ENCODE assay signal across 8 cellular contexts in genomic region chr12:120709976-120710804, GRCh38. TPM values are rescaled to one million over a fixed set of nuclear protein-coding genes. Genes with fewer than 3 reads are reported as not detected.
DNase-seq lines count a peak whose midpoint lies in the region; ATAC-seq and TF ChIP-seq lines count a peak whose summit lies in the region.

Gene UNC119B, plus strand, starts transcription at chr12:120710458. Its CDS starts 17 bp downstream, at chr12:120710475.

- no peaks in the 10 kb centered on the region for H3K27me3 ChIP-seq in kidney epithelial cell (ENCODE audit: control insufficient read depth, insufficient read depth, low read length)

- DNase-seq in NCI-H2029 treated with DMSO at 0.1 percent for 48 hours (lab: John Stamatoyannopoulos, UW), result peak; percentile 19
- peak; percentile 78 for DNase-seq in activated CD4-positive, CD25-positive, alpha-beta regulatory T cell treated with anti-CD3 and anti-CD28 coated beads, Interleukin-2, amount 50 U/mL, for 72 hours
- peak; percentile 30 to 37 for DNase-seq in central memory CD8-positive, alpha-beta T cell (ENCODE audit: low spot score in 2 of 2)
- DNase-seq in kidney epithelial cell (ENCODE audit: low read depth), result no peak
- DNase-seq in stimulated activated CD4-positive, alpha-beta T cell treated with anti-CD3 and anti-CD28 coated beads, Interleukin-15, amount 100 ng/mL, for 24 hours, result peak; percentile 85
- no peak for DNase-seq in NCI-H187 treated with DMSO at 0.1 percent for 48 hours (lab: John Stamatoyannopoulos, UW)

- H3K36me3 Mint-ChIP-seq in central memory CD8-positive, alpha-beta T cell (ENCODE audit: insufficient read depth), result peaks cover 4% of the 10 kb centered on the region

- H3K4me3 ChIP-seq in kidney epithelial cell (ENCODE audit: low read depth, low read length), result peak within 1 kb of the TSS; percentile 80

- peak within 1 kb of the TSS; percentile 93 for H3K4me3 Mint-ChIP-seq in central memory CD8-positive, alpha-beta T cell

- ATAC-seq in HG02588 (IDR thresholded peaks at IDR 0.05; ENCODE audit: unreplicated experiment), result peak; percentile 66
- peak; percentile 85 for ATAC-seq in central memory CD8-positive, alpha-beta T cell (replicated peaks; ENCODE audit: extremely low read depth, poor library complexity, severe bottlenecking)

- peak within 1 kb of the TSS; percentile 92 for H3K27ac Mint-ChIP-seq in central memory CD8-positive, alpha-beta T cell (ENCODE audit: low read depth)

- no peaks in the 10 kb centered on the region for H3K9me3 Mint-ChIP-seq in central memory CD8-positive, alpha-beta T cell

- TF ChIP-seq CTCF in kidney epithelial cell (IDR thresholded peaks at IDR 0.05; ENCODE audit: insufficient read depth, low read length, poor library complexity, severe bottlenecking), result no peak

- peaks cover 28% of the 10 kb centered on the region for H3K4me1 Mint-ChIP-seq in central memory CD8-positive, alpha-beta T cell

- no peaks in the 10 kb centered on the region for H3K27me3 Mint-ChIP-seq in central memory CD8-positive, alpha-beta T cell

- peak; percentile 51 for TF ChIP-seq POLR2A in GM10847 (IDR thresholded peaks at IDR 0.05; ENCODE audit: extremely low read depth, insufficient read length)

- peaks cover 2% of the 10 kb centered on the region for H3K36me3 ChIP-seq in kidney epithelial cell (ENCODE audit: control insufficient read depth, insufficient read depth, low read length)

RNA-seq across cellular contexts. Expression of gene UNC119B, which starts in this region (rescaled TPM):
- 22.8 and 29.4 TPM in 2 replicates for total RNA-seq in kidney epithelial cell

Comparison
In these comparisons a context has a peak if more than half of its experiments do, and no peak if none do; other contexts are left out.
1. DNase-seq: peak in NCI-H2029 treated with DMSO at 0.1 percent for 48 hours (single experiment), activated CD4-positive, CD25-positive, alpha-beta regulatory T cell treated with anti-CD3 and anti-CD28 coated beads, Interleukin-2, amount 50 U/mL, for 72 hours (single experiment), central memory CD8-positive, alpha-beta T cell (2 of 2) and stimulated activated CD4-positive, alpha-beta T cell treated with anti-CD3 and anti-CD28 coated beads, Interleukin-15, amount 100 ng/mL, for 24 hours (single experiment); none in kidney epithelial cell (single experiment) and NCI-H187 treated with DMSO at 0.1 percent for 48 hours (single experiment).